ENCODE assay signal across 27 cellular contexts in genomic region chr9:105950448-105950847, GRCh38.
A peak's percentile ranks its signal among the peaks of the same experiment; 100 is the strongest.
DNase-seq lines count a peak whose midpoint lies in the region; ATAC-seq, FAIRE-seq and TF ChIP-seq lines count a peak whose summit lies in the region.
"Had no signal": no experiment of that assay in that cellular context is flagged by ENCODE, and none has a peak within 500 bp of the region (broad histone marks: within the 10 kb centered on the region; RNA-seq: fewer than 3 reads in every experiment).

No MANE protein-coding gene starts in this region.

- no peaks in the 10 kb centered on the region for H3K4me1 Mint-ChIP-seq in chondrocyte (ENCODE audit: low read depth)
- H3K4me1 Mint-ChIP-seq in stimulated activated memory B cell treated with anti-CD40 and anti-IgM and Interleukin-4, amounts not matched to agents 10 μg/mL and 1 μg/mL and 100 μg/mL, for 72 hours: no peaks in the 10 kb centered on the region
- H3K4me1 Mint-ChIP-seq: CD14-positive monocyte; CD4-positive, alpha-beta memory T cell; CD4-positive, CD25-positive, alpha-beta regulatory T cell; CD8-positive, alpha-beta memory T cell had no signal

- H2AFZ ChIP-seq in GM12878 (ENCODE audit: control insufficient read depth, low read depth, low read length): no peak overlapping the region

- POLR2A ChIA-PET in GM12878 (lab: Charles Lee): no interaction called here

- H3K36me3 ChIP-seq in GM12878 (ENCODE audit: control insufficient read depth in 2 of 2, insufficient read depth in 2 of 2, low read length in 1 of 2) (no peaks in the 10 kb centered on the region), esophagus muscularis mucosa (no peaks in the 10 kb centered on the region), body of pancreas (replicated peaks in 1 of 2; ENCODE audit: insufficient read depth in 1 of 2, low read depth in 2 of 2) (no peaks in the 10 kb centered on the region)
- H3K36me3 ChIP-seq: BE2C, BLaER1 had no signal

- H3K36me3 Mint-ChIP-seq in chondrocyte (ENCODE audit: low read depth): peaks cover 25% of the 10 kb centered on the region
- no peaks in the 10 kb centered on the region for H3K36me3 Mint-ChIP-seq in stimulated activated memory B cell treated with anti-CD40 and anti-IgM and Interleukin-4, amounts not matched to agents 10 μg/mL and 1 μg/mL and 100 μg/mL, for 72 hours
- H3K36me3 Mint-ChIP-seq: CD14-positive monocyte; CD4-positive, alpha-beta memory T cell; CD4-positive, CD25-positive, alpha-beta regulatory T cell had no signal

- no peak for TF ChIP-seq CTCF in GM12878 (IDR thresholded peaks at IDR 0.05 in 2 of 3, conservative IDR thresholded peaks at IDR 0.05 in 1 of 3; ENCODE audit: control insufficient read depth in 2 of 3, extremely low read depth in 1 of 3, insufficient read depth in 1 of 3, low read depth in 3 of 3, low read length in 3 of 3)
- TF ChIP-seq CTCF in chondrocyte (IDR thresholded peaks at IDR 0.05): no peak
- TF ChIP-seq CTCF in esophagus muscularis mucosa (IDR thresholded peaks at IDR 0.05): no peak
- no peak for TF ChIP-seq CTCF in body of pancreas (IDR thresholded peaks at IDR 0.05)

- H3K4me2 ChIP-seq in GM12878 (ENCODE audit: control insufficient read depth, insufficient read depth): no peak overlapping the region
- H3K4me2 ChIP-seq: BLaER1 had no signal

- no peak overlapping the region for H3K27ac ChIP-seq in GM12878 (ENCODE audit: control insufficient read depth, insufficient read depth)
- no peak overlapping the region for H3K27ac ChIP-seq in esophagus muscularis mucosa (replicated peaks in 1 of 4)
- no peak overlapping the region for H3K27ac ChIP-seq in body of pancreas
- H3K27ac ChIP-seq: 22Rv1, BLaER1 had no signal

- RAD21 ChIA-PET in GM12878 (lab: Charles Lee; ENCODE audit: unreplicated experiment): no interaction called here

- no peak overlapping the region for H3K9ac ChIP-seq in GM12878 (ENCODE audit: control insufficient read depth, insufficient read depth, low read length)
- H3K9ac ChIP-seq: BLaER1 had no signal

- peaks cover 37% of the 10 kb centered on the region for H3K9me3 Mint-ChIP-seq in chondrocyte (ENCODE audit: low read depth)
- peaks cover 16% of the 10 kb centered on the region for H3K9me3 Mint-ChIP-seq in stimulated activated memory B cell treated with anti-CD40 and anti-IgM and Interleukin-4, amounts not matched to agents 10 μg/mL and 1 μg/mL and 100 μg/mL, for 72 hours

- CTCF ChIA-PET in GM12878 (lab: Yijun Ruan, JAX): no interaction called here

- no peaks in the 10 kb centered on the region for H3K27me3 Mint-ChIP-seq in chondrocyte (ENCODE audit: low read depth)
- H3K27me3 Mint-ChIP-seq in stimulated activated memory B cell treated with anti-CD40 and anti-IgM and Interleukin-4, amounts not matched to agents 10 μg/mL and 1 μg/mL and 100 μg/mL, for 72 hours: peaks cover 30% of the 10 kb centered on the region
- H3K27me3 Mint-ChIP-seq: CD4-positive, alpha-beta memory T cell; CD4-positive, CD25-positive, alpha-beta regulatory T cell had no signal

- H3K9me3 ChIP-seq in GM12878 (replicated peaks; ENCODE audit: control insufficient read depth, insufficient read depth, low read length) (no peaks in the 10 kb centered on the region), esophagus muscularis mucosa (peaks cover 0 to 14% (median 5%) of the 10 kb centered on the region in 4 donors), body of pancreas (peaks cover 0 to 14% (median 0%) of the 10 kb centered on the region in 3 donors)

- no peak for TF ChIP-seq POLR2A in GM12878 (IDR thresholded peaks at IDR 0.05; ENCODE audit: low read depth, low read length)
- TF ChIP-seq POLR2A in esophagus muscularis mucosa (IDR thresholded peaks at IDR 0.05; ENCODE audit: low read depth): no peak
- no peak for TF ChIP-seq POLR2A in body of pancreas (IDR thresholded peaks at IDR 0.05)

- WGBS in GM12878 (ENCODE audit: insufficient coverage, insufficient replicate concordance, low lambda C conversion rate, missing lambda C conversion rate): 31% methylated on average over 2 of the region's 2 CpGs
- 100% methylated on average over 1 of the region's 2 CpGs for WGBS in esophagus muscularis mucosa
- WGBS in body of pancreas, 2 donors: 59 to 83% methylated on average over 2 of the region's 2 CpGs

- H3K79me2 ChIP-seq in GM12878 (ENCODE audit: control insufficient read depth, insufficient read depth, low read length): no peaks in the 10 kb centered on the region

- DNase-seq in GM12878 (ENCODE audit: low read depth, low spot score): no peak
- DNase-seq in chondrocyte (ENCODE audit: low spot score): peak; percentile 19
- DNase-seq in esophagus muscularis mucosa (ENCODE audit: extremely low spot score): peak; percentile 53
- DNase-seq in A172 (ENCODE audit: low spot score): no peak
- DNase-seq in body of pancreas: no peak
- no peak for DNase-seq in NCI-H1694 treated with DMSO at 0.1 percent for 48 hours (lab: John Stamatoyannopoulos, UW)
- DNase-seq: ACHN; BE2C; C1 segment of cervical spinal cord; CD4-positive, CD25-positive, alpha-beta regulatory T cell; CD8-positive, alpha-beta memory T cell; COR-L47; DMS 273 treated with DMSO at 0.1 percent for 48 hours; DMS153; DMS53; DMS79; DND-41; EL; GDM1 had no signal

- TF ChIP-seq EP300 in GM12878 (IDR thresholded peaks at IDR 0.05; ENCODE audit: borderline replicate concordance in 1 of 2, control insufficient read depth in 1 of 2, low read depth in 2 of 2, low read length in 2 of 2) (no peak), esophagus muscularis mucosa (IDR thresholded peaks at IDR 0.05) (no peak)

- SMC1A ChIA-PET in GM12878 (lab: Charles Lee; ENCODE audit: uncharacterized antibody, unreplicated experiment): no interaction called here

- H3K4me3 ChIP-seq in GM12878 (no peak overlapping the region), esophagus muscularis mucosa (no peak overlapping the region), body of pancreas (no peak overlapping the region)
- H3K4me3 ChIP-seq: BLaER1 had no signal

- FAIRE-seq in GM12878 (lab: Jason Lieb, UNC): no peak
- FAIRE-seq: A204.1, GM12891, GM19239 had no signal

- H3K4me3 Mint-ChIP-seq in chondrocyte (ENCODE audit: unreplicated experiment): no peak overlapping the region
- H3K4me3 Mint-ChIP-seq in stimulated activated memory B cell treated with anti-CD40 and anti-IgM and Interleukin-4, amounts not matched to agents 10 μg/mL and 1 μg/mL and 100 μg/mL, for 72 hours: no peak overlapping the region
- H3K4me3 Mint-ChIP-seq: CD14-positive monocyte; CD4-positive, alpha-beta memory T cell; CD4-positive, CD25-positive, alpha-beta regulatory T cell; CD8-positive, alpha-beta memory T cell had no signal

- intact Hi-C loops in GM12878 (cut with micrococcal nuclease; ENCODE audit: unreplicated experiment) (no loop called here), esophagus muscularis mucosa (cut with DNase I) (no loop called here), body of pancreas (cut with DNase I) (no loop called here)

- H3K4me1 ChIP-seq in GM12878 (ENCODE audit: control insufficient read depth, insufficient read depth, low read length) (no peaks in the 10 kb centered on the region), esophagus muscularis mucosa (no peaks in the 10 kb centered on the region), body of pancreas (no peaks in the 10 kb centered on the region)
- H3K4me1 ChIP-seq: BE2C, BLaER1 had no signal

- ATAC-seq in GM12878 (0 out of 3 replicates have a peak, but pooled peaks have one; percentile 16), body of pancreas (no peak)
- ATAC-seq in stimulated activated memory B cell treated with anti-CD40 and anti-IgM and Interleukin-4, amounts not matched to agents 10 μg/mL and 1 μg/mL and 100 μg/mL, for 72 hours: peak; percentile 31

- in situ Hi-C loops in GM12878 (cut with MboI): no loop called here

- H4K20me1 ChIP-seq in GM12878 (ENCODE audit: control insufficient read depth, insufficient read depth): no peaks in the 10 kb centered on the region
- H4K20me1 ChIP-seq: BLaER1 had no signal

- H3K27me3 ChIP-seq in GM12878 (replicated peaks in 1 of 2; ENCODE audit: control insufficient read depth in 2 of 2, insufficient read depth in 2 of 2, low read length in 1 of 2): no peaks in the 10 kb centered on the region
- H3K27me3 ChIP-seq in esophagus muscularis mucosa: no peaks in the 10 kb centered on the region
- no peaks in the 10 kb centered on the region for H3K27me3 ChIP-seq in body of pancreas
- H3K27me3 ChIP-seq: BE2C, BLaER1 had no signal

- BruUV-seq in GM12878 (replicated peaks; lab: Mats Ljungman, UMichigan): no TSS peak

- no peak for TF ChIP-seq RAD21 in GM12878 (IDR thresholded peaks at IDR 0.05; ENCODE audit: insufficient read depth, low read depth, low read length)

- no peak overlapping the region for H3K27ac Mint-ChIP-seq in chondrocyte (ENCODE audit: unreplicated experiment)
- H3K27ac Mint-ChIP-seq in stimulated activated memory B cell treated with anti-CD40 and anti-IgM and Interleukin-4, amounts not matched to agents 10 μg/mL and 1 μg/mL and 100 μg/mL, for 72 hours: no peak overlapping the region
- H3K27ac Mint-ChIP-seq: CD14-positive monocyte; CD4-positive, alpha-beta memory T cell; CD4-positive, CD25-positive, alpha-beta regulatory T cell; CD8-positive, alpha-beta memory T cell had no signal

TF ChIP-seq in GM12878, 131 proteins besides CTCF, POLR2A, EP300 and RAD21 (continues in another document):
- no peak for TF ChIP-seq TCF7 (IDR thresholded peaks at IDR 0.05; ENCODE audit: borderline replicate concordance)
- TF ChIP-seq JUND (IDR thresholded peaks at IDR 0.05; ENCODE audit: low read depth, low read length): no peak
- no peak for TF ChIP-seq BCL11A (IDR thresholded peaks at IDR 0.05; ENCODE audit: low read depth, low read length)
- TF ChIP-seq SKIL (IDR thresholded peaks at IDR 0.05; ENCODE audit: low read depth, poor library complexity, severe bottlenecking): no peak
- no peak for TF ChIP-seq NFXL1 (IDR thresholded peaks at IDR 0.05; ENCODE audit: borderline replicate concordance)
- no peak for TF ChIP-seq MTA2 (IDR thresholded peaks at IDR 0.05; ENCODE audit: low read depth)
- TF ChIP-seq BACH1 (IDR thresholded peaks at IDR 0.05; ENCODE audit: borderline replicate concordance): no peak
- TF ChIP-seq ZNF274 (IDR thresholded peaks at IDR 0.05; ENCODE audit: insufficient read depth, insufficient read length): no peak
- TF ChIP-seq NR2C1 (IDR thresholded peaks at IDR 0.05): no peak

Comparison
In these comparisons a context has a peak if more than half of its experiments do, and no peak if none do; other contexts are left out.
1. DNase-seq: peak in chondrocyte (single experiment) and esophagus muscularis mucosa (single experiment); none in GM12878 (single experiment), A172 (single experiment), body of pancreas (0 of 4) and NCI-H1694 treated with DMSO at 0.1 percent for 48 hours (single experiment).